ENCODE assay signal across 2 cellular contexts in the genomic region with DNA sequence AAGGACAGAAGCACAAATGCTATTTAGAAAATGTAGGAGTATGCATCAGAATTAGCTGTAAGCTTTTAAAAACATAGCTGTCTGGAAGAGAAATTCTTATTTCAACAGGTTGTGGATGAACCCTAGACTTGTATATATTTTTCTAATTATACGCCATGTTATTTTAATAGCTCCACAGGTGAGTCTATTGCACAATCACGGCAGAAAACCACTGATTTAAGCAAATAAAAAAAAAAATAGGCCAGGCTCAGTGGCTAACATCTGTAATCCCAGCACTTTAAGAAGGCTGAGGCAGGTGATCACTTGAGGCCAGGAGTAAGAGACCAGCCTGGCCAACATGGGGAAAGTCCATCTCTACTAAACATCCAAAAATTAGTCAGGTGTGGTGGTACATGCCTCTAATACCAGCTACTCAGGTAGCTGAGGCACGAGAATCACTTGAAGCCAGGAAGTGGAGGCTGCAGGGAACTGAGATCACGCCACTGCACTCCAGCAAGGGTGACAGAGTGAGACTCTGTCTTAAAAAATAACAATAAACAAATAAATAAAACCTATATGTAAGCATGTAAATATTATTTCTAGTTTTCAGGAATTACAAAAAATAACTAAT.
A peak's percentile ranks its signal among the peaks of the same experiment; 100 is the strongest.
TF ChIP-seq lines count a peak whose summit lies in the region.

No MANE protein-coding gene starts in this region.

TF ChIP-seq in IMR-90, 13 proteins besides CTCF, POLR2A, EP300 and RAD21:
- TF ChIP-seq RFX5 (IDR thresholded peaks at IDR 0.05; ENCODE audit: low read depth, low read length), result no peak
- TF ChIP-seq CEBPB (IDR thresholded peaks at IDR 0.05; ENCODE audit: low read depth, low read length), result peak; percentile 58
TF ChIP-seq in IMR-90: peak in this region for 1.

TF ChIP-seq in H1, 55 proteins besides CTCF, POLR2A, EP300 and RAD21:
- TF ChIP-seq BCL11A (IDR thresholded peaks at IDR 0.05; ENCODE audit: low read depth in 2 of 2, low read length in 2 of 2) (no peak), CEBPB (IDR thresholded peaks at IDR 0.05; ENCODE audit: low read depth, low read length) (peak; percentile 58; the same call in 1 of the 2 replicates), ASH2L (IDR thresholded peaks at IDR 0.05; ENCODE audit: low read length) (no peak), CHD2 (IDR thresholded peaks at IDR 0.05; ENCODE audit: low read length) (no peak)
- TF ChIP-seq, protein P1, sequence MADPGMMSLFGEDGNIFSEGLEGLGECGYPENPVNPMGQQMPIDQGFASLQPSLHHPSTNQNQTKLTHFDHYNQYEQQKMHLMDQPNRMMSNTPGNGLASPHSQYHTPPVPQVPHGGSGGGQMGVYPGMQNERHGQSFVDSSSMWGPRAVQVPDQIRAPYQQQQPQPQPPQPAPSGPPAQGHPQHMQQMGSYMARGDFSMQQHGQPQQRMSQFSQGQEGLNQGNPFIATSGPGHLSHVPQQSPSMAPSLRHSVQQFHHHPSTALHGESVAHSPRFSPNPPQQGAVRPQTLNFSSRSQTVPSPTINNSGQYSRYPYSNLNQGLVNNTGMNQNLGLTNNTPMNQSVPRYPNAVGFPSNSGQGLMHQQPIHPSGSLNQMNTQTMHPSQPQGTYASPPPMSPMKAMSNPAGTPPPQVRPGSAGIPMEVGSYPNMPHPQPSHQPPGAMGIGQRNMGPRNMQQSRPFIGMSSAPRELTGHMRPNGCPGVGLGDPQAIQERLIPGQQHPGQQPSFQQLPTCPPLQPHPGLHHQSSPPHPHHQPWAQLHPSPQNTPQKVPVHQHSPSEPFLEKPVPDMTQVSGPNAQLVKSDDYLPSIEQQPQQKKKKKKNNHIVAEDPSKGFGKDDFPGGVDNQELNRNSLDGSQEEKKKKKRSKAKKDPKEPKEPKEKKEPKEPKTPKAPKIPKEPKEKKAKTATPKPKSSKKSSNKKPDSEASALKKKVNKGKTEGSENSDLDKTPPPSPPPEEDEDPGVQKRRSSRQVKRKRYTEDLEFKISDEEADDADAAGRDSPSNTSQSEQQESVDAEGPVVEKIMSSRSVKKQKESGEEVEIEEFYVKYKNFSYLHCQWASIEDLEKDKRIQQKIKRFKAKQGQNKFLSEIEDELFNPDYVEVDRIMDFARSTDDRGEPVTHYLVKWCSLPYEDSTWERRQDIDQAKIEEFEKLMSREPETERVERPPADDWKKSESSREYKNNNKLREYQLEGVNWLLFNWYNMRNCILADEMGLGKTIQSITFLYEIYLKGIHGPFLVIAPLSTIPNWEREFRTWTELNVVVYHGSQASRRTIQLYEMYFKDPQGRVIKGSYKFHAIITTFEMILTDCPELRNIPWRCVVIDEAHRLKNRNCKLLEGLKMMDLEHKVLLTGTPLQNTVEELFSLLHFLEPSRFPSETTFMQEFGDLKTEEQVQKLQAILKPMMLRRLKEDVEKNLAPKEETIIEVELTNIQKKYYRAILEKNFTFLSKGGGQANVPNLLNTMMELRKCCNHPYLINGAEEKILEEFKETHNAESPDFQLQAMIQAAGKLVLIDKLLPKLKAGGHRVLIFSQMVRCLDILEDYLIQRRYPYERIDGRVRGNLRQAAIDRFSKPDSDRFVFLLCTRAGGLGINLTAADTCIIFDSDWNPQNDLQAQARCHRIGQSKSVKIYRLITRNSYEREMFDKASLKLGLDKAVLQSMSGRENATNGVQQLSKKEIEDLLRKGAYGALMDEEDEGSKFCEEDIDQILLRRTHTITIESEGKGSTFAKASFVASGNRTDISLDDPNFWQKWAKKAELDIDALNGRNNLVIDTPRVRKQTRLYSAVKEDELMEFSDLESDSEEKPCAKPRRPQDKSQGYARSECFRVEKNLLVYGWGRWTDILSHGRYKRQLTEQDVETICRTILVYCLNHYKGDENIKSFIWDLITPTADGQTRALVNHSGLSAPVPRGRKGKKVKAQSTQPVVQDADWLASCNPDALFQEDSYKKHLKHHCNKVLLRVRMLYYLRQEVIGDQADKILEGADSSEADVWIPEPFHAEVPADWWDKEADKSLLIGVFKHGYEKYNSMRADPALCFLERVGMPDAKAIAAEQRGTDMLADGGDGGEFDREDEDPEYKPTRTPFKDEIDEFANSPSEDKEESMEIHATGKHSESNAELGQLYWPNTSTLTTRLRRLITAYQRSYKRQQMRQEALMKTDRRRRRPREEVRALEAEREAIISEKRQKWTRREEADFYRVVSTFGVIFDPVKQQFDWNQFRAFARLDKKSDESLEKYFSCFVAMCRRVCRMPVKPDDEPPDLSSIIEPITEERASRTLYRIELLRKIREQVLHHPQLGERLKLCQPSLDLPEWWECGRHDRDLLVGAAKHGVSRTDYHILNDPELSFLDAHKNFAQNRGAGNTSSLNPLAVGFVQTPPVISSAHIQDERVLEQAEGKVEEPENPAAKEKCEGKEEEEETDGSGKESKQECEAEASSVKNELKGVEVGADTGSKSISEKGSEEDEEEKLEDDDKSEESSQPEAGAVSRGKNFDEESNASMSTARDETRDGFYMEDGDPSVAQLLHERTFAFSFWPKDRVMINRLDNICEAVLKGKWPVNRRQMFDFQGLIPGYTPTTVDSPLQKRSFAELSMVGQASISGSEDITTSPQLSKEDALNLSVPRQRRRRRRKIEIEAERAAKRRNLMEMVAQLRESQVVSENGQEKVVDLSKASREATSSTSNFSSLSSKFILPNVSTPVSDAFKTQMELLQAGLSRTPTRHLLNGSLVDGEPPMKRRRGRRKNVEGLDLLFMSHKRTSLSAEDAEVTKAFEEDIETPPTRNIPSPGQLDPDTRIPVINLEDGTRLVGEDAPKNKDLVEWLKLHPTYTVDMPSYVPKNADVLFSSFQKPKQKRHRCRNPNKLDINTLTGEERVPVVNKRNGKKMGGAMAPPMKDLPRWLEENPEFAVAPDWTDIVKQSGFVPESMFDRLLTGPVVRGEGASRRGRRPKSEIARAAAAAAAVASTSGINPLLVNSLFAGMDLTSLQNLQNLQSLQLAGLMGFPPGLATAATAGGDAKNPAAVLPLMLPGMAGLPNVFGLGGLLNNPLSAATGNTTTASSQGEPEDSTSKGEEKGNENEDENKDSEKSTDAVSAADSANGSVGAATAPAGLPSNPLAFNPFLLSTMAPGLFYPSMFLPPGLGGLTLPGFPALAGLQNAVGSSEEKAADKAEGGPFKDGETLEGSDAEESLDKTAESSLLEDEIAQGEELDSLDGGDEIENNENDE (IDR thresholded peaks at IDR 0.05; ENCODE audit: insufficient replicate concordance, low read length), result no peak
TF ChIP-seq in H1: peak in this region for 1.
